In genomic region chr12:120724720-120725119, GRCh38 we compare ENCODE assay signal across 11 cellular contexts. TPM values are rescaled to one million over a fixed set of nuclear protein-coding genes. Genes with fewer than 3 reads are reported as not detected.
A peak's percentile ranks its signal among the peaks of the same experiment; 100 is the strongest.
DNase-seq lines count a peak whose midpoint lies in the region; ATAC-seq and TF ChIP-seq lines count a peak whose summit lies in the region.
"Had no signal": no experiment of that assay in that cellular context is flagged by ENCODE, and none has a peak within 500 bp of the region (broad histone marks: within the 10 kb centered on the region; RNA-seq: fewer than 3 reads in every experiment).

No MANE protein-coding gene starts in this region.

- H3K36me3 Mint-ChIP-seq in activated T-cell treated with anti-CD3 and anti-CD28 coated beads, Interleukin-2, amount 50 U/mL, for 4 hours (ENCODE audit: insufficient read depth) = peaks cover 23% of the 10 kb centered on the region
- no peaks in the 10 kb centered on the region for H3K36me3 Mint-ChIP-seq in glutamatergic neuron (ENCODE audit: unreplicated experiment)
- H3K36me3 Mint-ChIP-seq in stimulated activated memory B cell treated with anti-CD40 and anti-IgM and Interleukin-4, amounts not matched to agents 10 μg/mL and 1 μg/mL and 100 μg/mL, for 72 hours = peaks cover 52% of the 10 kb centered on the region

- H3K9me3 ChIP-seq in ascending aorta = no peaks in the 10 kb centered on the region

- no peak for DNase-seq in activated T-cell treated with anti-CD3 and anti-CD28 coated beads, Interleukin-2, amount 50 U/mL, for 4 hours
- DNase-seq in activated T-cell treated with anti-CD3 and anti-CD28 coated beads, Interleukin-2, amount 50 U/mL, for 48 hours = no peak
- DNase-seq in glutamatergic neuron (no peak), HPDE6-E6E7 (ENCODE audit: extremely low spot score) (no peak), ascending aorta (ENCODE audit: low spot score in 2 of 2) (no peak), RPMI8226 (no peak)
- DNase-seq: foreskin fibroblast, left ventricle myocardium superior, NCI-H524 treated with DMSO at 0.1 percent for 48 hours had no signal

- H3K36me3 ChIP-seq in ascending aorta = peaks cover 30 to 41% of the 10 kb centered on the region in 2 donors

- no peaks in the 10 kb centered on the region for H3K27me3 ChIP-seq in ascending aorta

- H3K4me3 ChIP-seq in ascending aorta = peak overlapping the region in 1 of 2 donors; percentile 75

- peaks cover 18% of the 10 kb centered on the region for H3K4me1 Mint-ChIP-seq in activated T-cell treated with anti-CD3 and anti-CD28 coated beads, Interleukin-2, amount 50 U/mL, for 4 hours (ENCODE audit: low read depth)
- peaks cover 8% of the 10 kb centered on the region for H3K4me1 Mint-ChIP-seq in glutamatergic neuron (ENCODE audit: low read depth, unreplicated experiment)
- H3K4me1 Mint-ChIP-seq in stimulated activated memory B cell treated with anti-CD40 and anti-IgM and Interleukin-4, amounts not matched to agents 10 μg/mL and 1 μg/mL and 100 μg/mL, for 72 hours = peaks cover 36% of the 10 kb centered on the region

- H3K9me3 Mint-ChIP-seq in activated T-cell treated with anti-CD3 and anti-CD28 coated beads, Interleukin-2, amount 50 U/mL, for 4 hours = no peaks in the 10 kb centered on the region
- peaks cover 6% of the 10 kb centered on the region for H3K9me3 Mint-ChIP-seq in glutamatergic neuron (ENCODE audit: unreplicated experiment)
- H3K9me3 Mint-ChIP-seq in stimulated activated memory B cell treated with anti-CD40 and anti-IgM and Interleukin-4, amounts not matched to agents 10 μg/mL and 1 μg/mL and 100 μg/mL, for 72 hours = no peaks in the 10 kb centered on the region

- no peak overlapping the region for H3K27ac Mint-ChIP-seq in glutamatergic neuron (ENCODE audit: unreplicated experiment)
- H3K27ac Mint-ChIP-seq in stimulated activated memory B cell treated with anti-CD40 and anti-IgM and Interleukin-4, amounts not matched to agents 10 μg/mL and 1 μg/mL and 100 μg/mL, for 72 hours = no peak overlapping the region

- H3K4me3 Mint-ChIP-seq in activated T-cell treated with anti-CD3 and anti-CD28 coated beads, Interleukin-2, amount 50 U/mL, for 4 hours = peak overlapping the region; percentile 88
- H3K4me3 Mint-ChIP-seq in glutamatergic neuron (ENCODE audit: unreplicated experiment) = peak overlapping the region; percentile 84
- peak overlapping the region; percentile 81 for H3K4me3 Mint-ChIP-seq in stimulated activated memory B cell treated with anti-CD40 and anti-IgM and Interleukin-4, amounts not matched to agents 10 μg/mL and 1 μg/mL and 100 μg/mL, for 72 hours

- intact Hi-C loops in ascending aorta (cut with DNase I) = loop anchor here (1.0 to 10.0 kb wide), 4 partner anchors 38 to 250 kb away; partner anchors contain the start of genes HNF1A and POP5

- H3K27ac ChIP-seq in VCaP (peak overlapping the region; percentile 61; the same call in 1 of the 2 replicates), ascending aorta (no peak overlapping the region)

- peaks cover 0 to 8% of the 10 kb centered on the region in 2 donors for H3K4me1 ChIP-seq in ascending aorta

- H3K27me3 Mint-ChIP-seq in activated T-cell treated with anti-CD3 and anti-CD28 coated beads, Interleukin-2, amount 50 U/mL, for 4 hours (ENCODE audit: low read depth) = no peaks in the 10 kb centered on the region
- no peaks in the 10 kb centered on the region for H3K27me3 Mint-ChIP-seq in glutamatergic neuron (ENCODE audit: unreplicated experiment)
- H3K27me3 Mint-ChIP-seq in stimulated activated memory B cell treated with anti-CD40 and anti-IgM and Interleukin-4, amounts not matched to agents 10 μg/mL and 1 μg/mL and 100 μg/mL, for 72 hours = no peaks in the 10 kb centered on the region

- ATAC-seq in activated T-cell treated with anti-CD3 and anti-CD28 coated beads, Interleukin-2, amount 50 U/mL, for 4 hours = no peak
- ATAC-seq in stimulated activated memory B cell treated with anti-CD40 and anti-IgM and Interleukin-4, amounts not matched to agents 10 μg/mL and 1 μg/mL and 100 μg/mL, for 72 hours = no peak

- TF ChIP-seq CTCF in VCaP (conservative IDR thresholded peaks at IDR 0.05) = no peak
- TF ChIP-seq CTCF in glutamatergic neuron (IDR thresholded peaks at IDR 0.05; ENCODE audit: partially characterized antibody, unreplicated experiment) = no peak
- TF ChIP-seq CTCF in ascending aorta (IDR thresholded peaks at IDR 0.05) = no peak

RNA-seq across cellular contexts. Expression of gene ACADS, which starts 0.9 kb away (rescaled TPM):
- 10 to 100 TPM; 13.3 to 13.8 (median 13.3) TPM for total RNA-seq in activated T-cell treated with anti-CD3 and anti-CD28 coated beads, Interleukin-2, amount 50 U/mL, for 4 hours
- 8.1 TPM for total RNA-seq in glutamatergic neuron (ENCODE audit: unreplicated experiment)
- total RNA-seq in ascending aorta = 58.5 TPM

RNA-seq across cellular contexts. Expression of gene UNC119B, which starts 14.5 kb away (rescaled TPM):
- total RNA-seq in activated T-cell treated with anti-CD3 and anti-CD28 coated beads, Interleukin-2, amount 50 U/mL, for 4 hours = 10 to 100 TPM; 17.0 to 20.4 (median 17.0) TPM
- total RNA-seq in glutamatergic neuron (ENCODE audit: unreplicated experiment) (16.2 TPM), ascending aorta (26.8 TPM)

RNA-seq across cellular contexts. Expression of gene MLEC, which starts 37.8 kb away (rescaled TPM):
- 100 to 1,000 TPM; 153 to 172 (median 153) TPM for total RNA-seq in activated T-cell treated with anti-CD3 and anti-CD28 coated beads, Interleukin-2, amount 50 U/mL, for 4 hours
- total RNA-seq in glutamatergic neuron (ENCODE audit: unreplicated experiment) = 50.8 TPM
- total RNA-seq in ascending aorta = 47.5 TPM
